ENCODE assay signal across 8 cellular contexts in the genomic region with DNA sequence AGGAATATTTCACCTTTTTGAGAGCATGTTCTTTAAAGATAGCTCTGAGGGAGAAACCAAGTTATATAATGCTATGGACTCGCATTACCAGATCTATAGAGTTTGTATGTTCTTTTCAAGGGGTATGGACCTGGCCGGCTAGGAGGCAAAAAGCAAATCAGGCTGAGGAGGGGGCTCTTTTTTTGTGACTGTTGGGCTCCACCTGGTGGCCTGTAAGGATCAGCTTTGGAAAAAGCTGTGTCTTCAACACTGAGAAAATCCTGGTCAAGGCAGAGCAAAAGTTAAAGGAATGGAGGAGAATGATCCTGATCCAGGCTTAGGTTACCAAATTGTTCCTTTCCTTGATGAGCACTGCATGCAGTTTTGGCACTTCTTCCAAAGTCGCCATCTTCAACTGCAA.
DNase-seq lines count a peak whose midpoint lies in the region; ATAC-seq, FAIRE-seq and TF ChIP-seq lines count a peak whose summit lies in the region.

No MANE protein-coding gene starts in this region.

- FAIRE-seq in A204.1 (lab: Jason Lieb, UNC) = peak; percentile 76

- POLR2A ChIA-PET in GM10248 (lab: Yijun Ruan, JAX) = no interaction called here

- H3K36me3 ChIP-seq in kidney epithelial cell (ENCODE audit: control insufficient read depth, insufficient read depth, low read length) = no peaks in the 10 kb centered on the region

- no peak for ATAC-seq in GM18498 (IDR thresholded peaks at IDR 0.05; ENCODE audit: unreplicated experiment)
- ATAC-seq in HG03196 (IDR thresholded peaks at IDR 0.05; ENCODE audit: unreplicated experiment) = no peak

- DNase-seq in GM10248 (ENCODE audit: extremely low spot score) (no peak), NCI-H446 treated with DMSO at 0.1 percent for 48 hours (lab: John Stamatoyannopoulos, UW) (peak; percentile 1), astrocyte of the spinal cord (ENCODE audit: low read depth, low spot score) (peak; percentile 33), kidney epithelial cell (ENCODE audit: low read depth) (no peak), substantia nigra (lab: John Stamatoyannopoulos, UW) (peak in 31 of 49 donors; percentile 3 to 57 (median 22))

- no peaks in the 10 kb centered on the region for H3K27me3 ChIP-seq in kidney epithelial cell (ENCODE audit: control insufficient read depth, insufficient read depth, low read length)

- CTCF ChIA-PET in GM10248 (lab: Yijun Ruan, JAX) = interaction anchor here (1.0 to 3.9 kb wide), 11 partner anchors 11 to 241 kb away, joined by 3 to 52 read pairs (median 5); no protein-coding TSS in a partner anchor

- H3K27ac ChIP-seq in substantia nigra (ENCODE audit: low read depth, low read length, poor library complexity, severe bottlenecking) = no peak overlapping the region

- in situ Hi-C loops in astrocyte of the spinal cord (cut with HindIII; ENCODE audit: low sequenced_read_pairs) = no loop called here

- H3K4me3 ChIP-seq in astrocyte of the spinal cord (ENCODE audit: low read depth, low read length) = no peak overlapping the region
- no peak overlapping the region for H3K4me3 ChIP-seq in kidney epithelial cell (ENCODE audit: low read depth, low read length)

- peak; percentile 70 for TF ChIP-seq CTCF in GM10248 (IDR thresholded peaks at IDR 0.05; ENCODE audit: control extremely low read depth, extremely low read depth, low read depth, missing control alignments)
- TF ChIP-seq CTCF in astrocyte of the spinal cord (IDR thresholded peaks at IDR 0.05; ENCODE audit: low read depth, low read length) = peak; percentile 78
- peak; percentile 69 for TF ChIP-seq CTCF in kidney epithelial cell (IDR thresholded peaks at IDR 0.05; ENCODE audit: insufficient read depth, low read length, poor library complexity, severe bottlenecking)

Comparison
In these comparisons a context has a peak if more than half of its experiments do, and no peak if none do; other contexts are left out.
1. DNase-seq: peak in NCI-H446 treated with DMSO at 0.1 percent for 48 hours (single experiment), astrocyte of the spinal cord (single experiment) and substantia nigra (31 of 49); none in GM10248 (single experiment) and kidney epithelial cell (single experiment).
2. Peak in every context shown above with its lines, with median percentiles within 50 percentile points of each other: CTCF ChIP-seq.